Comparison of ENCODE assay signal across 1 cellular context in genomic region chr2:26345554-26346453, GRCh38.
TF ChIP-seq lines count a peak whose summit lies in the region.

A gene with protein sequence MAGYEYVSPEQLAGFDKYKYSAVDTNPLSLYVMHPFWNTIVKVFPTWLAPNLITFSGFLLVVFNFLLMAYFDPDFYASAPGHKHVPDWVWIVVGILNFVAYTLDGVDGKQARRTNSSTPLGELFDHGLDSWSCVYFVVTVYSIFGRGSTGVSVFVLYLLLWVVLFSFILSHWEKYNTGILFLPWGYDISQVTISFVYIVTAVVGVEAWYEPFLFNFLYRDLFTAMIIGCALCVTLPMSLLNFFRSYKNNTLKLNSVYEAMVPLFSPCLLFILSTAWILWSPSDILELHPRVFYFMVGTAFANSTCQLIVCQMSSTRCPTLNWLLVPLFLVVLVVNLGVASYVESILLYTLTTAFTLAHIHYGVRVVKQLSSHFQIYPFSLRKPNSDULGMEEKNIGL (plus strand): TSS chr2:26346143. CDS start chr2:26346233, 90 bp downstream.

TF ChIP-seq in K562, 482 proteins besides CTCF, POLR2A, EP300 and RAD21 (continued from another document and continues in another):
- TF ChIP-seq, protein P1, sequence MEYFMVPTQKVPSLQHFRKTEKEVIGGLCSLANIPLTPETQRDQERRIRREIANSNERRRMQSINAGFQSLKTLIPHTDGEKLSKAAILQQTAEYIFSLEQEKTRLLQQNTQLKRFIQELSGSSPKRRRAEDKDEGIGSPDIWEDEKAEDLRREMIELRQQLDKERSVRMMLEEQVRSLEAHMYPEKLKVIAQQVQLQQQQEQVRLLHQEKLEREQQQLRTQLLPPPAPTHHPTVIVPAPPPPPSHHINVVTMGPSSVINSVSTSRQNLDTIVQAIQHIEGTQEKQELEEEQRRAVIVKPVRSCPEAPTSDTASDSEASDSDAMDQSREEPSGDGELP (CRISPR knock-in tag; IDR thresholded peaks at IDR 0.05; ENCODE audit: borderline replicate concordance), result peak; percentile 78
- peak; percentile 86; the same call in 1 of the 2 replicates for TF ChIP-seq CBFB (CRISPR knock-in tag; IDR thresholded peaks at IDR 0.05)
- peak; percentile 62 for TF ChIP-seq KLF13 (tag; IDR thresholded peaks at IDR 0.05; ENCODE audit: borderline replicate concordance, low read depth)
- no peak for TF ChIP-seq ELF1 (tag; IDR thresholded peaks at IDR 0.05)
- TF ChIP-seq SIN3A (IDR thresholded peaks at IDR 0.05; ENCODE audit: borderline replicate concordance in 2 of 2, control insufficient read depth in 1 of 2, low read depth in 2 of 2, low read length in 2 of 2), result peak in 1 of 2 experiments; percentile 47; a peak in 1 of 4 replicates
- TF ChIP-seq SP2 (IDR thresholded peaks at IDR 0.05; ENCODE audit: extremely low read depth, low read depth, low read length, poor library complexity, severe bottlenecking), result peak; percentile 76
- TF ChIP-seq FOXK1 (CRISPR knock-in tag; IDR thresholded peaks at IDR 0.05; ENCODE audit: borderline replicate concordance), result 0 out of 2 replicates have a peak, but pooled peaks have one; percentile 45
- TF ChIP-seq LCOR (CRISPR knock-in tag; IDR thresholded peaks at IDR 0.05), result 0 out of 2 replicates have a peak, but pooled peaks have one; percentile 23
- TF ChIP-seq FIP1L1 (IDR thresholded peaks at IDR 0.05; ENCODE audit: low read depth, low read length, poor library complexity, severe bottlenecking), result peak; percentile 84
- peak; percentile 68 for TF ChIP-seq C11orf30 (IDR thresholded peaks at IDR 0.05; ENCODE audit: low read depth)
- TF ChIP-seq BCL6 (CRISPR knock-in tag; IDR thresholded peaks at IDR 0.05), result no peak
- TF ChIP-seq, protein P2, sequence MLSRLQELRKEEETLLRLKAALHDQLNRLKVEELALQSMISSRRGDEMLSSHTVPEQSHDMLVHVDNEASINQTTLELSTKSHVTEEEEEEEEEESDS (CRISPR knock-in tag; IDR thresholded peaks at IDR 0.05), result no peak
- TF ChIP-seq RCOR1 (IDR thresholded peaks at IDR 0.05; ENCODE audit: borderline replicate concordance in 1 of 2, low read depth in 2 of 2, low read length in 2 of 2), result 0 out of 4 replicates have a peak, but pooled peaks of 1 of the 2 experiments have one; percentile 41
- TF ChIP-seq NFIX (CRISPR knock-in tag; IDR thresholded peaks at IDR 0.05; ENCODE audit: low read depth), result no peak
- TF ChIP-seq MEIS2 (IDR thresholded peaks at IDR 0.05; ENCODE audit: partially characterized antibody), result peak; percentile 98
- peak; percentile 80 for TF ChIP-seq MTA2 (IDR thresholded peaks at IDR 0.05; ENCODE audit: low read depth)
- peak; percentile 97 for TF ChIP-seq HNRNPL (IDR thresholded peaks at IDR 0.05; ENCODE audit: low read depth, low read length)
- TF ChIP-seq NRF1 (conservative IDR thresholded peaks at IDR 0.05 in 1 of 2, IDR thresholded peaks at IDR 0.05 in 1 of 2), result peak; percentile 100
- TF ChIP-seq MYNN (IDR thresholded peaks at IDR 0.05), result peak; percentile 83
- no peak for TF ChIP-seq MYNN (CRISPR knock-in tag; IDR thresholded peaks at IDR 0.05)
- TF ChIP-seq TRIM28 (IDR thresholded peaks at IDR 0.05), result peak; percentile 43; the same call in 1 of the 2 replicates
- TF ChIP-seq, protein P3, sequence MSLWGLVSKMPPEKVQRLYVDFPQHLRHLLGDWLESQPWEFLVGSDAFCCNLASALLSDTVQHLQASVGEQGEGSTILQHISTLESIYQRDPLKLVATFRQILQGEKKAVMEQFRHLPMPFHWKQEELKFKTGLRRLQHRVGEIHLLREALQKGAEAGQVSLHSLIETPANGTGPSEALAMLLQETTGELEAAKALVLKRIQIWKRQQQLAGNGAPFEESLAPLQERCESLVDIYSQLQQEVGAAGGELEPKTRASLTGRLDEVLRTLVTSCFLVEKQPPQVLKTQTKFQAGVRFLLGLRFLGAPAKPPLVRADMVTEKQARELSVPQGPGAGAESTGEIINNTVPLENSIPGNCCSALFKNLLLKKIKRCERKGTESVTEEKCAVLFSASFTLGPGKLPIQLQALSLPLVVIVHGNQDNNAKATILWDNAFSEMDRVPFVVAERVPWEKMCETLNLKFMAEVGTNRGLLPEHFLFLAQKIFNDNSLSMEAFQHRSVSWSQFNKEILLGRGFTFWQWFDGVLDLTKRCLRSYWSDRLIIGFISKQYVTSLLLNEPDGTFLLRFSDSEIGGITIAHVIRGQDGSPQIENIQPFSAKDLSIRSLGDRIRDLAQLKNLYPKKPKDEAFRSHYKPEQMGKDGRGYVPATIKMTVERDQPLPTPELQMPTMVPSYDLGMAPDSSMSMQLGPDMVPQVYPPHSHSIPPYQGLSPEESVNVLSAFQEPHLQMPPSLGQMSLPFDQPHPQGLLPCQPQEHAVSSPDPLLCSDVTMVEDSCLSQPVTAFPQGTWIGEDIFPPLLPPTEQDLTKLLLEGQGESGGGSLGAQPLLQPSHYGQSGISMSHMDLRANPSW (CRISPR knock-in tag; IDR thresholded peaks at IDR 0.05), result no peak
- 0 out of 2 replicates have a peak, but pooled peaks have one; percentile 72 for TF ChIP-seq DIDO1 (tag; IDR thresholded peaks at IDR 0.05; ENCODE audit: low read depth)
- peak; percentile 41; the same call in 1 of the 2 replicates for TF ChIP-seq BCOR (IDR thresholded peaks at IDR 0.05)
- peak; percentile 76; the same call in 1 of the 2 replicates for TF ChIP-seq MTA3 (IDR thresholded peaks at IDR 0.05; ENCODE audit: borderline replicate concordance)
- peak; percentile 74; the same call in 1 of the 2 replicates for TF ChIP-seq NKRF (IDR thresholded peaks at IDR 0.05; ENCODE audit: borderline replicate concordance)
- TF ChIP-seq, protein P4, sequence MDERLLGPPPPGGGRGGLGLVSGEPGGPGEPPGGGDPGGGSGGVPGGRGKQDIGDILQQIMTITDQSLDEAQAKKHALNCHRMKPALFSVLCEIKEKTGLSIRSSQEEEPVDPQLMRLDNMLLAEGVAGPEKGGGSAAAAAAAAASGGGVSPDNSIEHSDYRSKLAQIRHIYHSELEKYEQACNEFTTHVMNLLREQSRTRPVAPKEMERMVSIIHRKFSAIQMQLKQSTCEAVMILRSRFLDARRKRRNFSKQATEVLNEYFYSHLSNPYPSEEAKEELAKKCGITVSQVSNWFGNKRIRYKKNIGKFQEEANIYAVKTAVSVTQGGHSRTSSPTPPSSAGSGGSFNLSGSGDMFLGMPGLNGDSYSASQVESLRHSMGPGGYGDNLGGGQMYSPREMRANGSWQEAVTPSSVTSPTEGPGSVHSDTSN (CRISPR knock-in tag; IDR thresholded peaks at IDR 0.05; ENCODE audit: low read depth), result peak; percentile 77
- TF ChIP-seq, protein P4 (tag; conservative IDR thresholded peaks at IDR 0.05; ENCODE audit: low read depth), result peak; percentile 97
- TF ChIP-seq ETS2 (tag; IDR thresholded peaks at IDR 0.05; ENCODE audit: borderline replicate concordance, poor library complexity, severe bottlenecking), result no peak
- TF ChIP-seq NCOA6 (IDR thresholded peaks at IDR 0.05), result no peak
- peak; percentile 97 for TF ChIP-seq POLR2B (IDR thresholded peaks at IDR 0.05; ENCODE audit: low read depth, partially characterized antibody)
- TF ChIP-seq NFIC (IDR thresholded peaks at IDR 0.05), result peak; percentile 22; the same call in 1 of the 2 replicates
- peak; percentile 87 for TF ChIP-seq EP400 (IDR thresholded peaks at IDR 0.05)
- TF ChIP-seq MAZ (CRISPR knock-in tag; conservative IDR thresholded peaks at IDR 0.05 in 1 of 2, IDR thresholded peaks at IDR 0.05 in 1 of 2), result peak; percentile 46 to 85; a peak in 3 of 4 replicates
- TF ChIP-seq HDAC1 (IDR thresholded peaks at IDR 0.05), result peak in 1 of 2 experiments; percentile 60; a peak in 2 of 4 replicates
- TF ChIP-seq MBD2 (IDR thresholded peaks at IDR 0.05; ENCODE audit: borderline replicate concordance, low read depth), result peak; percentile 91
- TF ChIP-seq PHTF2 (CRISPR knock-in tag; IDR thresholded peaks at IDR 0.05), result peak; percentile 87; the same call in 1 of the 2 replicates
- peak; percentile 98 for TF ChIP-seq NR2C2 (CRISPR knock-in tag; IDR thresholded peaks at IDR 0.05)
- TF ChIP-seq NR2C2 (tag; IDR thresholded peaks at IDR 0.05), result peak; percentile 100
- 0 out of 2 replicates have a peak, but pooled peaks have one; percentile 63 for TF ChIP-seq CAMTA2 (CRISPR knock-in tag; conservative IDR thresholded peaks at IDR 0.05)
- TF ChIP-seq KDM5B (IDR thresholded peaks at IDR 0.05; ENCODE audit: insufficient replicate concordance, low read depth, low read length), result peak; percentile 84
- peak; percentile 49; the same call in 1 of the 2 replicates for TF ChIP-seq TAF7 (tag; IDR thresholded peaks at IDR 0.05)
- peak; percentile 8; the same call in 1 of the 2 replicates for TF ChIP-seq SMARCE1 (IDR thresholded peaks at IDR 0.05)
